In genomic region chr20:34527016-34527415, GRCh38 we compare ENCODE assay signal across 15 cellular contexts. TPM values are rescaled to one million over a fixed set of nuclear protein-coding genes. Genes with fewer than 3 reads are reported as not detected.
DNase-seq lines count a peak whose midpoint lies in the region; ATAC-seq, FAIRE-seq and TF ChIP-seq lines count a peak whose summit lies in the region.
"Had no signal": no experiment of that assay in that cellular context is flagged by ENCODE, and none has a peak within 500 bp of the region (broad histone marks: within the 10 kb centered on the region; RNA-seq: fewer than 3 reads in every experiment).

No MANE protein-coding gene starts in this region.

- H3K36me3 Mint-ChIP-seq in HFFc6 (ENCODE audit: low read depth): peaks cover 16% of the 10 kb centered on the region
- peaks cover 54% of the 10 kb centered on the region for H3K36me3 Mint-ChIP-seq in brain
- H3K36me3 Mint-ChIP-seq in CD14-positive monocyte: peaks cover 73 to 85% of the 10 kb centered on the region in 2 donors
- peaks cover 56% of the 10 kb centered on the region for H3K36me3 Mint-ChIP-seq in activated T-helper 2 cell treated with anti-CD3 and anti-CD28 coated beads, Interferon-gamma antibody, Interleukin-2, Interleukin-4, amounts not matched to agents 10 μg/mL and 5 μg/mL and 100 μg/mL, durations not matched to agents 14 hours and 24 hours and 36 hours (ENCODE audit: low read depth)

- no peak for TF ChIP-seq POLR2A in HepG2 (IDR thresholded peaks at IDR 0.05; ENCODE audit: insufficient read depth in 1 of 2, low read depth in 2 of 2, low read length in 2 of 2)
- no peak for TF ChIP-seq POLR2A in thyroid gland (IDR thresholded peaks at IDR 0.05)

- peaks cover 51% of the 10 kb centered on the region for H3K4me1 ChIP-seq in HepG2 (ENCODE audit: insufficient read depth, low read length)
- peaks cover 24 to 60% (median 39%) of the 10 kb centered on the region in 3 donors for H3K4me1 ChIP-seq in skeletal muscle tissue (ENCODE audit: control insufficient read depth in 3 of 3, insufficient read depth in 3 of 3, low read length in 3 of 3)
- peaks cover 16 to 50% of the 10 kb centered on the region in 2 donors for H3K4me1 ChIP-seq in thyroid gland

- intact Hi-C loops in HepG2 (cut with micrococcal nuclease; ENCODE audit: unreplicated experiment) (loop anchor here (2.0 kb wide), 1 partner anchor 22 kb away; no protein-coding TSS in a partner anchor), CD14-positive monocyte (cut with micrococcal nuclease) (no loop called here), thyroid gland (cut with DNase I) (no loop called here)
- intact Hi-C loops in activated T-helper 2 cell treated with anti-CD3 and anti-CD28 coated beads, Interferon-gamma antibody, Interleukin-2, Interleukin-4, amounts not matched to agents 10 μg/mL and 5 μg/mL and 100 μg/mL, durations not matched to agents 14 hours and 24 hours and 36 hours (cut with micrococcal nuclease): no loop called here

- TF ChIP-seq EP300 in HepG2 (IDR thresholded peaks at IDR 0.05; ENCODE audit: low read depth in 2 of 2, low read length in 2 of 2): no peak
- TF ChIP-seq EP300 in HepG2 (CRISPR knock-in tag; IDR thresholded peaks at IDR 0.05; ENCODE audit: borderline replicate concordance): no peak

- H3K4me3 ChIP-seq in HepG2 (replicated peaks in 1 of 3; ENCODE audit: insufficient read depth in 1 of 3, low read depth in 2 of 3, low read length in 3 of 3) (no peak overlapping the region), skeletal muscle tissue (ENCODE audit: low read length in 3 of 3) (no peak overlapping the region), thyroid gland (replicated peaks in 1 of 3) (no peak overlapping the region)
- H3K4me3 ChIP-seq: GM12878 had no signal

- H3K9me3 Mint-ChIP-seq in HFFc6 (no peaks in the 10 kb centered on the region), brain (no peaks in the 10 kb centered on the region), CD14-positive monocyte (no peaks in the 10 kb centered on the region)
- H3K9me3 Mint-ChIP-seq in activated T-helper 2 cell treated with anti-CD3 and anti-CD28 coated beads, Interferon-gamma antibody, Interleukin-2, Interleukin-4, amounts not matched to agents 10 μg/mL and 5 μg/mL and 100 μg/mL, durations not matched to agents 14 hours and 24 hours and 36 hours: no peaks in the 10 kb centered on the region
- H3K9me3 Mint-ChIP-seq: activated T-cell treated with anti-CD3 and anti-CD28 coated beads, Interleukin-2, amount 50 U/mL, for 24 hours had no signal

- H3K27me3 ChIP-seq in HepG2 (ENCODE audit: control insufficient read depth in 1 of 2, insufficient read depth in 2 of 2, low read length in 2 of 2) (no peaks in the 10 kb centered on the region), skeletal muscle tissue (ENCODE audit: control insufficient read depth in 3 of 3, insufficient read depth in 3 of 3, low read length in 3 of 3) (no peaks in the 10 kb centered on the region), thyroid gland (no peaks in the 10 kb centered on the region)

- peaks cover 51% of the 10 kb centered on the region for H3K79me2 ChIP-seq in HepG2 (ENCODE audit: insufficient read depth, low read length)

- H3K4me3 Mint-ChIP-seq in HFFc6 (peak overlapping the region; percentile 80), brain (no peak overlapping the region), CD14-positive monocyte (no peak overlapping the region)
- H3K4me3 Mint-ChIP-seq in activated T-helper 2 cell treated with anti-CD3 and anti-CD28 coated beads, Interferon-gamma antibody, Interleukin-2, Interleukin-4, amounts not matched to agents 10 μg/mL and 5 μg/mL and 100 μg/mL, durations not matched to agents 14 hours and 24 hours and 36 hours (ENCODE audit: low read depth): no peak overlapping the region
- H3K4me3 Mint-ChIP-seq: activated T-cell treated with anti-CD3 and anti-CD28 coated beads, Interleukin-2, amount 50 U/mL, for 24 hours; B cell had no signal

- H3K36me3 ChIP-seq in HepG2 (replicated peaks in 1 of 2; ENCODE audit: control insufficient read depth in 1 of 2, insufficient read depth in 2 of 2, low read length in 2 of 2) (peaks cover 37 to 60% of the 10 kb centered on the region in 2 experiments), skeletal muscle tissue (ENCODE audit: control insufficient read depth in 3 of 3, insufficient read depth in 3 of 3, low read length in 3 of 3) (peaks cover 29 to 50% (median 34%) of the 10 kb centered on the region in 3 donors), thyroid gland (peaks cover 14 to 32% of the 10 kb centered on the region in 2 donors)

- no peak overlapping the region for H2AFZ ChIP-seq in HepG2 (ENCODE audit: low read length)

- WGBS in HepG2 (ENCODE audit: low lambda C conversion rate): 98% methylated on average over 10 of the region's 10 CpGs
- 91 to 94% methylated on average over 10 of the region's 10 CpGs for WGBS in thyroid gland, 2 donors

- H4K20me1 ChIP-seq in HepG2 (ENCODE audit: insufficient read depth, low read length): peaks cover 32% of the 10 kb centered on the region

- H3K4me1 Mint-ChIP-seq in HFFc6 (ENCODE audit: low read depth) (peaks cover 60% of the 10 kb centered on the region), brain (peaks cover 47% of the 10 kb centered on the region), CD14-positive monocyte (peaks cover 7% of the 10 kb centered on the region)
- H3K4me1 Mint-ChIP-seq in activated T-helper 2 cell treated with anti-CD3 and anti-CD28 coated beads, Interferon-gamma antibody, Interleukin-2, Interleukin-4, amounts not matched to agents 10 μg/mL and 5 μg/mL and 100 μg/mL, durations not matched to agents 14 hours and 24 hours and 36 hours (ENCODE audit: low read depth): peaks cover 3% of the 10 kb centered on the region

- H3K9ac ChIP-seq in HepG2 (ENCODE audit: insufficient read depth, low read depth, low read length) (no peak overlapping the region), skeletal muscle tissue (ENCODE audit: low read depth in 1 of 3, low read length in 3 of 3) (no peak overlapping the region)

- H3K27ac ChIP-seq in HepG2 (ENCODE audit: extremely low read length, insufficient read depth, low read length) (peak overlapping the region; percentile 51), skeletal muscle tissue (ENCODE audit: low read depth, low read length) (peak overlapping the region; percentile 68), thyroid gland (peak overlapping the region in 1 of 3 donors; percentile 76)

- CTCF ChIA-PET in HepG2 (lab: Yijun Ruan, JAX; ENCODE audit: low intra/inter-chr PET ratio, low total read pairs): no interaction called here

- TF ChIP-seq CTCF in HFFc6 (IDR thresholded peaks at IDR 0.05) (no peak), brain (conservative IDR thresholded peaks at IDR 0.05) (no peak), HepG2 (CRISPR knock-in tag; IDR thresholded peaks at IDR 0.05) (no peak), CD14-positive monocyte (IDR thresholded peaks at IDR 0.05) (no peak), thyroid gland (IDR thresholded peaks at IDR 0.05) (no peak)

- peak overlapping the region; percentile 98 for H3K27ac Mint-ChIP-seq in HFFc6
- peak overlapping the region in 3 of 5 experiments; percentile 4 to 92 (median 78) for H3K27ac Mint-ChIP-seq in brain
- peak overlapping the region in 1 of 7 donors; percentile 63 for H3K27ac Mint-ChIP-seq in CD14-positive monocyte
- no peak overlapping the region for H3K27ac Mint-ChIP-seq in activated T-helper 2 cell treated with anti-CD3 and anti-CD28 coated beads, Interferon-gamma antibody, Interleukin-2, Interleukin-4, amounts not matched to agents 10 μg/mL and 5 μg/mL and 100 μg/mL, durations not matched to agents 14 hours and 24 hours and 36 hours
- H3K27ac Mint-ChIP-seq: activated T-cell treated with anti-CD3 and anti-CD28 coated beads, Interleukin-2, amount 50 U/mL, for 24 hours; B cell had no signal

- no peak for ATAC-seq in HepG2
- ATAC-seq: GM12878 had no signal

- no peak for DNase-seq in HFFc6
- DNase-seq in HepG2 (ENCODE audit: low spot score): no peak
- DNase-seq in CD14-positive monocyte (ENCODE audit: low spot score): no peak
- DNase-seq in SK-N-DZ (ENCODE audit: low spot score): no peak
- no peak for DNase-seq in activated T-helper 2 cell treated with anti-CD3 and anti-CD28 coated beads, Interferon-gamma antibody, Interleukin-2, Interleukin-4, amounts not matched to agents 10 μg/mL and 5 μg/mL and 100 μg/mL, durations not matched to agents 14 hours and 24 hours and 36 hours (ENCODE audit: low spot score)
- DNase-seq in thyroid gland: no peak
- DNase-seq: activated T-cell treated with anti-CD3 and anti-CD28 coated beads, Interleukin-2, amount 50 U/mL, for 24 hours; anterior cingulate cortex; NCI-H1417; NCI-H446 treated with DMSO at 0.1 percent for 48 hours; occipital lobe had no signal

- in situ Hi-C loops in HepG2 (cut with HindIII; ENCODE audit: extremely low pct_ligation_motif_present, low pct_unique_long_range_greater_than_20kb): no loop called here

- no peaks in the 10 kb centered on the region for H3K9me3 ChIP-seq in HepG2 (ENCODE audit: low read length)
- no peaks in the 10 kb centered on the region for H3K9me3 ChIP-seq in skeletal muscle tissue (ENCODE audit: control insufficient read depth in 3 of 3, low read length in 3 of 3)
- no peaks in the 10 kb centered on the region for H3K9me3 ChIP-seq in thyroid gland

- no peak for TF ChIP-seq RAD21 in HepG2 (CRISPR knock-in tag; IDR thresholded peaks at IDR 0.05)

- no peak overlapping the region for H3K4me2 ChIP-seq in HepG2 (ENCODE audit: low read depth, low read length)

- H3K27me3 Mint-ChIP-seq in HFFc6 (ENCODE audit: insufficient read depth): peaks cover 6% of the 10 kb centered on the region
- H3K27me3 Mint-ChIP-seq in brain: no peaks in the 10 kb centered on the region
- H3K27me3 Mint-ChIP-seq in CD14-positive monocyte (ENCODE audit: low read depth in 3 of 3): peaks cover 0 to 2% (median 0%) of the 10 kb centered on the region in 3 donors
- no peaks in the 10 kb centered on the region for H3K27me3 Mint-ChIP-seq in activated T-helper 2 cell treated with anti-CD3 and anti-CD28 coated beads, Interferon-gamma antibody, Interleukin-2, Interleukin-4, amounts not matched to agents 10 μg/mL and 5 μg/mL and 100 μg/mL, durations not matched to agents 14 hours and 24 hours and 36 hours (ENCODE audit: low read depth)
- H3K27me3 Mint-ChIP-seq: activated T-cell treated with anti-CD3 and anti-CD28 coated beads, Interleukin-2, amount 50 U/mL, for 24 hours; B cell had no signal

- POLR2A ChIA-PET in HepG2 (lab: Yijun Ruan, JAX): interaction anchor here (0.7 to 2.6 kb wide), 2 partner anchors 11 to 15 kb away, joined by 4 to 7 read pairs; partner anchors contain the start of gene DYNLRB1

- no TSS peak for BruUV-seq in HepG2 (replicated peaks; lab: Mats Ljungman, UMichigan)

- FAIRE-seq in HepG2 (lab: Jason Lieb, UNC): no peak
- FAIRE-seq: GM12878 had no signal

RNA-seq across cellular contexts. Expression of gene DYNLRB1, which starts 10.8 kb away (rescaled TPM):
- 100 to 1,000 TPM; 194 to 277 (median 223) TPM for total RNA-seq in HFFc6 (2021; fragmentation: NEBNext Ultra II Directional; extraction: Animal tissue kit (Norgen Biotek cat#: 25700))
- 1,097 TPM for polyA plus RNA-seq in brain (ENCODE audit: insufficient read depth, low read depth, low replicate concordance)
- total RNA-seq in HepG2 (2016; rRNA removed; fragmentation: Illumina TruSeq; extraction: Trizol): 140 and 151 TPM in 2 replicates
- 70.8 and 95.6 TPM in 2 replicates for total RNA-seq in HepG2 (2016; cell fraction: cytosol; rRNA removed; fragmentation: Illumina TruSeq; extraction: Trizol; ENCODE audit: low read depth)
- total RNA-seq in HepG2 (2016; cell fraction: insoluble cytoplasmic fraction; rRNA removed; fragmentation: Illumina TruSeq; extraction: Trizol): 132 and 137 TPM in 2 replicates
- 86.4 and 104 TPM in 2 replicates for total RNA-seq in HepG2 (2016; cell fraction: membrane; rRNA removed; fragmentation: Illumina TruSeq; extraction: Trizol)
- total RNA-seq in HepG2 (2016; cell fraction: nucleus; rRNA removed; fragmentation: Illumina TruSeq; extraction: Trizol): 52.8 and 64.0 TPM in 2 replicates
- polyA plus RNA-seq in HepG2 (2011; rRNA removed): 244 and 285 TPM in 2 replicates
- 208 and 234 TPM in 2 replicates for polyA plus RNA-seq in HepG2 (2011; cell fraction: cytosol; rRNA removed)
- 71.4 and 86.5 TPM in 2 replicates for polyA plus RNA-seq in HepG2 (2011; cell fraction: nucleus; rRNA removed)
- 331 and 366 TPM in 2 replicates for polyA plus RNA-seq in HepG2 (2012)
- polyA plus RNA-seq in HepG2 (2016; cell fraction: cytosol; fragmentation: Illumina TruSeq; extraction: Trizol; ENCODE audit: low read depth): 170 and 195 TPM in 2 replicates
- polyA plus RNA-seq in HepG2 (2016; cell fraction: insoluble cytoplasmic fraction; fragmentation: Illumina TruSeq; extraction: Trizol; ENCODE audit: low read depth): 370 and 446 TPM in 2 replicates
- 217 and 229 TPM in 2 replicates for polyA plus RNA-seq in HepG2 (2016; cell fraction: membrane; fragmentation: Illumina TruSeq; extraction: Trizol; ENCODE audit: low read depth)
- polyA plus RNA-seq in HepG2 (2016; cell fraction: nucleus; fragmentation: Illumina TruSeq; extraction: Trizol; ENCODE audit: insufficient read depth, low read depth): 196 and 204 TPM in 2 replicates
- polyA minus RNA-seq in HepG2 (2011; rRNA and poly(A)+ RNA removed; ENCODE audit: low replicate concordance): 201 and 224 TPM in 2 replicates
- 65.3 and 87.8 TPM in 2 replicates for polyA minus RNA-seq in HepG2 (2011; cell fraction: cytosol; rRNA and poly(A)+ RNA removed)
- 48.7 and 54.5 TPM in 2 replicates for polyA minus RNA-seq in HepG2 (2011; cell fraction: nucleus; rRNA and poly(A)+ RNA removed)
- 28.7 TPM for total RNA-seq in skeletal muscle tissue
- polyA plus RNA-seq in CD14-positive monocyte: 100 to 1,000 TPM; 148 to 166 TPM
- polyA plus RNA-seq in SK-N-DZ (2014; cell fraction: cytosol; rRNA removed): 229 and 266 TPM in 2 replicates
- polyA plus RNA-seq in SK-N-DZ (2014; cell fraction: nucleus; rRNA removed): 134 and 157 TPM in 2 replicates
- total RNA-seq in activated T-helper 2 cell treated with anti-CD3 and anti-CD28 coated beads, Interferon-gamma antibody, Interleukin-2, Interleukin-4, amounts not matched to agents 10 μg/mL and 5 μg/mL and 100 μg/mL, durations not matched to agents 14 hours and 24 hours and 36 hours: 104 and 112 TPM in 2 replicates
- 100 to 1,000 TPM; 119 to 231 (median 210) TPM for total RNA-seq in thyroid gland

RNA-seq across cellular contexts. Expression of gene MAP1LC3A, which starts 31.5 kb away (rescaled TPM):
- 10 to 100 TPM; 20.2 to 34.6 (median 23.9) TPM for total RNA-seq in HFFc6 (2021; fragmentation: NEBNext Ultra II Directional; extraction: Animal tissue kit (Norgen Biotek cat#: 25700))
- polyA plus RNA-seq in brain (ENCODE audit: insufficient read depth, low read depth, low replicate concordance) (298 TPM), HepG2 (2011; rRNA removed) (not detected in 2 replicates), CD14-positive monocyte (1 to 10 TPM; 2.5 to 2.6 TPM)
- total RNA-seq in HepG2 (2016; rRNA removed; fragmentation: Illumina TruSeq; extraction: Trizol) (not detected in 2 replicates), skeletal muscle tissue (11.0 TPM), thyroid gland (100 to 1,000 TPM; 119 to 163 (median 130) TPM)
- not detected in 2 replicates for total RNA-seq in HepG2 (2016; cell fraction: cytosol; rRNA removed; fragmentation: Illumina TruSeq; extraction: Trizol; ENCODE audit: low read depth)
- not detected in 2 replicates for total RNA-seq in HepG2 (2016; cell fraction: insoluble cytoplasmic fraction; rRNA removed; fragmentation: Illumina TruSeq; extraction: Trizol)
- total RNA-seq in HepG2 (2016; cell fraction: membrane; rRNA removed; fragmentation: Illumina TruSeq; extraction: Trizol): not detected in 2 replicates
- total RNA-seq in HepG2 (2016; cell fraction: nucleus; rRNA removed; fragmentation: Illumina TruSeq; extraction: Trizol): not detected in 2 replicates
- polyA plus RNA-seq in HepG2 (2011; cell fraction: cytosol; rRNA removed): not detected in 2 replicates
- 0.17 TPM in 1 of 2 replicates, not detected in the other for polyA plus RNA-seq in HepG2 (2011; cell fraction: nucleus; rRNA removed)
- not detected in 2 replicates for polyA plus RNA-seq in HepG2 (2012)
- polyA plus RNA-seq in HepG2 (2016; cell fraction: cytosol; fragmentation: Illumina TruSeq; extraction: Trizol; ENCODE audit: low read depth): not detected in 2 replicates
- polyA plus RNA-seq in HepG2 (2016; cell fraction: insoluble cytoplasmic fraction; fragmentation: Illumina TruSeq; extraction: Trizol; ENCODE audit: low read depth): not detected in 2 replicates
- polyA plus RNA-seq in HepG2 (2016; cell fraction: membrane; fragmentation: Illumina TruSeq; extraction: Trizol; ENCODE audit: low read depth): not detected in 2 replicates
- polyA plus RNA-seq in HepG2 (2016; cell fraction: nucleus; fragmentation: Illumina TruSeq; extraction: Trizol; ENCODE audit: insufficient read depth, low read depth): not detected in 2 replicates
- not detected in 2 replicates for polyA minus RNA-seq in HepG2 (2011; rRNA and poly(A)+ RNA removed; ENCODE audit: low replicate concordance)
- not detected in 2 replicates for polyA minus RNA-seq in HepG2 (2011; cell fraction: cytosol; rRNA and poly(A)+ RNA removed)
- not detected in 2 replicates for polyA minus RNA-seq in HepG2 (2011; cell fraction: nucleus; rRNA and poly(A)+ RNA removed)
- polyA plus RNA-seq in SK-N-DZ (2014; cell fraction: cytosol; rRNA removed): 4.6 and 8.0 TPM in 2 replicates
- polyA plus RNA-seq in SK-N-DZ (2014; cell fraction: nucleus; rRNA removed): 5.8 and 7.6 TPM in 2 replicates
- 2.4 and 3.3 TPM in 2 replicates for total RNA-seq in activated T-helper 2 cell treated with anti-CD3 and anti-CD28 coated beads, Interferon-gamma antibody, Interleukin-2, Interleukin-4, amounts not matched to agents 10 μg/mL and 5 μg/mL and 100 μg/mL, durations not matched to agents 14 hours and 24 hours and 36 hours
